ENCODE assay signal across 9 cellular contexts in the genomic region with DNA sequence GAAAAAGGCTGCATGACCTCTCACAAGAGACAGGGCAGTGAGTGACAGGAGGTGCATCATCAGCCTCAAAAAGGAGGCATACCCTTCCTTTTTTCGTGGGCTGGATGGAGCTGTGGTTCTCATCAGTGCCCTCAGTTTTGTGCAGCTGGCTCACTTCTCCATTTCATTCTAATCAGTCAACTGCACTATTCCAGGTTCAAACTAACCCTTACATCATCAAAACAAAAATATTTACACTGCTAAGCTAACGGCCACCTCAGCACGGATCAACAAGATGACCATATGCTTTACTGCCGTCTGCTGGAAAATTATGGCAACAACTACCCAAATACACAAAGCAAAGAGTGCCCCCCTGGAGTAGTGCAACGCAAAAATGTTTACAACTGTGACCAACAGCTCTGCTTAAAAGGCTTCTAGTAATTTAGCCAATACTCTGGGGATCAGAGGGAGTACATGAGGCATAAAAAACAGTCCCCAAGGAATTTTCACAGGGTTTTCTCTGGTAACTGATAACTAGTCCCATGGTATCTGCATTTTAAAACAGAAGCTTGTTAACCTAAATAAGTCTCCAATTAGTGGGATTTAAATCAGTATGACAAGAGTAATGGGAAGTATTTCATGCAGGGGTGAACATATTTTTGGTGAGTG. TPM values are rescaled to one million over a fixed set of nuclear protein-coding genes. Genes with fewer than 3 reads are reported as not detected.
DNase-seq lines count a peak whose midpoint lies in the region; ATAC-seq and TF ChIP-seq lines count a peak whose summit lies in the region.
"Had no signal": no experiment of that assay in that cellular context is flagged by ENCODE, and none has a peak within 500 bp of the region (broad histone marks: within the 10 kb centered on the region; RNA-seq: fewer than 3 reads in every experiment).

No MANE protein-coding gene starts in this region.

- no peak overlapping the region for H3K9ac ChIP-seq in mammary epithelial cell (ENCODE audit: insufficient read depth, low read length)

- BruUV-seq in mammary epithelial cell (replicated peaks; lab: Mats Ljungman, UMichigan) = no TSS peak

- H3K4me1 ChIP-seq in DOHH2 (ENCODE audit: control insufficient read depth, low read length) = peaks cover 10% of the 10 kb centered on the region
- peaks cover 17% of the 10 kb centered on the region for H3K4me1 ChIP-seq in mammary epithelial cell (ENCODE audit: insufficient read depth, low read length)
- no peaks in the 10 kb centered on the region for H3K4me1 ChIP-seq in left lung
- peaks cover 4% of the 10 kb centered on the region for H3K4me1 ChIP-seq in suprapubic skin

- intact Hi-C loops in mammary epithelial cell (cut with micrococcal nuclease) = loop anchor here (2.0 to 10.0 kb wide), 5 partner anchors 106 to 596 kb away; partner anchors contain the start of gene VLDLR
- intact Hi-C loops in left lung (cut with DNase I) = no loop called here

- no peaks in the 10 kb centered on the region for H3K9me3 ChIP-seq in DOHH2 (ENCODE audit: control insufficient read depth, insufficient read depth, low read length)
- no peaks in the 10 kb centered on the region for H3K9me3 ChIP-seq in mammary epithelial cell (replicated peaks; ENCODE audit: insufficient read depth, low read length)
- no peaks in the 10 kb centered on the region for H3K9me3 ChIP-seq in left lung
- H3K9me3 ChIP-seq in suprapubic skin = no peaks in the 10 kb centered on the region

- in situ Hi-C loops in mammary epithelial cell (cut with MboI; ENCODE audit: low sequenced_read_pairs in 2 of 2) = no loop called here

- TF ChIP-seq EP300 in suprapubic skin (IDR thresholded peaks at IDR 0.05) = no peak

- dilution Hi-C loops in mammary epithelial cell (cut with HindIII; ENCODE audit: low sequenced_read_pairs) = no loop called here

- TF ChIP-seq CTCF in DOHH2 (IDR thresholded peaks at IDR 0.05; ENCODE audit: low read depth, low read length, poor library complexity, severe bottlenecking) (peak; percentile 78), mammary epithelial cell (conservative IDR thresholded peaks at IDR 0.05 in 1 of 2, IDR thresholded peaks at IDR 0.05 in 1 of 2; ENCODE audit: extremely low read depth in 1 of 2, insufficient read depth in 1 of 2, low read depth in 1 of 2, low read length in 2 of 2) (peak; percentile 11 to 26), left lung (IDR thresholded peaks at IDR 0.05) (peak in 1 of 2 donors; percentile 33), suprapubic skin (IDR thresholded peaks at IDR 0.05) (peak in 1 of 2 donors; percentile 20)

- H3K27ac ChIP-seq in DOHH2 (ENCODE audit: low read depth, low read length) (no peak overlapping the region), mammary epithelial cell (ENCODE audit: insufficient read depth, low read depth, low read length) (no peak overlapping the region), left lung (no peak overlapping the region), suprapubic skin (no peak overlapping the region)

- no peak overlapping the region for H2AFZ ChIP-seq in mammary epithelial cell (ENCODE audit: low read depth, low read length)

- no peaks in the 10 kb centered on the region for H3K9me2 ChIP-seq in DOHH2 (replicated peaks; ENCODE audit: control insufficient read depth, low read length)

- ATAC-seq in GM21367 (IDR thresholded peaks at IDR 0.05; ENCODE audit: unreplicated experiment) (peak; percentile 85), HG03521 (IDR thresholded peaks at IDR 0.05; ENCODE audit: unreplicated experiment) (peak; percentile 81), left lung (peak; percentile 83)

- H3K4me2 ChIP-seq in DOHH2 (ENCODE audit: low read length) (peak overlapping the region; percentile 12), mammary epithelial cell (ENCODE audit: insufficient read depth, low read depth, low read length) (no peak overlapping the region)

- no peaks in the 10 kb centered on the region for H3K36me3 ChIP-seq in DOHH2 (ENCODE audit: control insufficient read depth, low read length)
- no peaks in the 10 kb centered on the region for H3K36me3 ChIP-seq in mammary epithelial cell (ENCODE audit: insufficient read depth, low read length)
- H3K36me3 ChIP-seq in left lung = no peaks in the 10 kb centered on the region
- no peaks in the 10 kb centered on the region for H3K36me3 ChIP-seq in suprapubic skin

- CTCF ChIA-PET in mammary epithelial cell (lab: Charles Lee; ENCODE audit: low non-redundant PET) = no interaction called here

- no peak for TF ChIP-seq POLR2A in suprapubic skin (IDR thresholded peaks at IDR 0.05)

- H3K4me3 ChIP-seq in DOHH2 (ENCODE audit: low read length) (no peak overlapping the region), mammary epithelial cell (replicated peaks in 1 of 3; ENCODE audit: insufficient read depth in 1 of 3, low read depth in 2 of 3, low read length in 3 of 3) (no peak overlapping the region), left lung (no peak overlapping the region), suprapubic skin (no peak overlapping the region)

- no peaks in the 10 kb centered on the region for H3K79me2 ChIP-seq in DOHH2 (ENCODE audit: control insufficient read depth, low read length)
- H3K79me2 ChIP-seq in mammary epithelial cell (ENCODE audit: insufficient read depth, low read length) = no peaks in the 10 kb centered on the region

- WGBS in mammary epithelial cell (ENCODE audit: low coverage, missing lambda C conversion rate) = 70% methylated on average over 5 of the region's 5 CpGs
- 25% methylated on average over 5 of the region's 5 CpGs for WGBS in suprapubic skin

- DNase-seq in NCI-H82 (lab: John Stamatoyannopoulos, UW) (peak; percentile 70), mammary epithelial cell (peak; percentile 52), left lung (no peak), ureter (ENCODE audit: low spot score) (peak; percentile 50), suprapubic skin (ENCODE audit: low spot score in 2 of 2) (no peak)

- H3F3A ChIP-seq in DOHH2 (ENCODE audit: control insufficient read depth, insufficient read depth) = no peaks in the 10 kb centered on the region

- H3K27me3 ChIP-seq in DOHH2 (ENCODE audit: control insufficient read depth, low read length) = no peaks in the 10 kb centered on the region
- no peaks in the 10 kb centered on the region for H3K27me3 ChIP-seq in mammary epithelial cell (ENCODE audit: insufficient read depth, low read length)
- no peaks in the 10 kb centered on the region for H3K27me3 ChIP-seq in left lung
- no peaks in the 10 kb centered on the region for H3K27me3 ChIP-seq in suprapubic skin

- no peaks in the 10 kb centered on the region for H4K20me1 ChIP-seq in DOHH2 (ENCODE audit: control insufficient read depth, insufficient read depth, low read depth, low read length)
- no peaks in the 10 kb centered on the region for H4K20me1 ChIP-seq in mammary epithelial cell (ENCODE audit: insufficient read depth, low read length)

RNA-seq across cellular contexts. Expression of gene KCNV2, which starts 10.8 kb away (rescaled TPM):
- total RNA-seq in mammary epithelial cell (not detected), left lung (not detected), ureter (not detected), suprapubic skin (not detected)
- polyA plus RNA-seq in mammary epithelial cell = not detected
- polyA minus RNA-seq in mammary epithelial cell = not detected
- total RNA-seq: activated CD8-positive, alpha-beta memory T cell treated with anti-CD3 and anti-CD28 coated beads for 36 hours had no signal

Comparison
In these comparisons a context has a peak if more than half of its experiments do, and no peak if none do; other contexts are left out.
1. DNase-seq: peak in NCI-H82 (single experiment), mammary epithelial cell (single experiment) and ureter (single experiment); none in left lung (0 of 2) and suprapubic skin (0 of 2).
2. Peak in every context shown above with its lines, with median percentiles within 50 percentile points of each other: ATAC-seq.